In genomic region chr13:95100525-95101121, GRCh38 we compare ENCODE assay signal across 11 cellular contexts.
A peak's percentile ranks its signal among the peaks of the same experiment; 100 is the strongest.
DNase-seq lines count a peak whose midpoint lies in the region; ATAC-seq and TF ChIP-seq lines count a peak whose summit lies in the region.
"Had no signal": no experiment of that assay in that cellular context is flagged by ENCODE, and none has a peak within 500 bp of the region (broad histone marks: within the 10 kb centered on the region; RNA-seq: fewer than 3 reads in every experiment).

No MANE protein-coding gene starts in this region.

- POLR2A ChIA-PET in activated CD4-positive, alpha-beta T cell treated with anti-CD3 and anti-CD28 coated beads for 36 hours (lab: Charles Lee), result no interaction called here
- POLR2A ChIA-PET in PC-9 (lab: Charles Lee; ENCODE audit: unreplicated experiment), result no interaction called here

- WGBS in endodermal cell (ENCODE audit: insufficient coverage in 1 of 2, insufficient read length in 1 of 2), 2 experiments, result 70 to 85% methylated on average over 6 of the region's 6 CpGs

- H3K4me2 ChIP-seq in PC-9, result no peak overlapping the region

- no peak overlapping the region for H3K9ac ChIP-seq in endodermal cell (ENCODE audit: extremely low read depth, low read length, poor library complexity, severe bottlenecking)

- no peaks in the 10 kb centered on the region for H3K27me3 Mint-ChIP-seq in activated CD4-positive, alpha-beta T cell treated with anti-CD3 and anti-CD28 coated beads for 36 hours
- H3K27me3 Mint-ChIP-seq in activated CD4-positive, alpha-beta T cell treated with anti-CD3 and anti-CD28 coated beads, Interleukin-2, amount 10 ng/mL, durations not matched to agents 24 days and 14 days, result no peaks in the 10 kb centered on the region
- no peaks in the 10 kb centered on the region for H3K27me3 Mint-ChIP-seq in endodermal cell (ENCODE audit: insufficient read depth)

- intact Hi-C loops in activated CD4-positive, alpha-beta T cell treated with anti-CD3 and anti-CD28 coated beads for 36 hours (cut with DNase I, micrococcal nuclease), result no loop called here
- intact Hi-C loops in activated CD4-positive, alpha-beta T cell treated with anti-CD3 and anti-CD28 coated beads, Interleukin-2, amount 10 ng/mL, durations not matched to agents 24 days and 14 days (cut with micrococcal nuclease), result no loop called here
- intact Hi-C loops in PC-9 (cut with micrococcal nuclease; ENCODE audit: unreplicated experiment), result no loop called here

- TF ChIP-seq CTCF in PC-9 (conservative IDR thresholded peaks at IDR 0.05) (no peak), endodermal cell (conservative IDR thresholded peaks at IDR 0.05) (no peak), GM13976 (IDR thresholded peaks at IDR 0.05; ENCODE audit: borderline replicate concordance, control extremely low read depth, extremely low read depth, insufficient read depth, missing control alignments) (no peak)

- peaks cover 43% of the 10 kb centered on the region for H3K36me3 Mint-ChIP-seq in activated CD4-positive, alpha-beta T cell treated with anti-CD3 and anti-CD28 coated beads for 36 hours (ENCODE audit: low read depth)
- peaks cover 17% of the 10 kb centered on the region for H3K36me3 Mint-ChIP-seq in activated CD4-positive, alpha-beta T cell treated with anti-CD3 and anti-CD28 coated beads, Interleukin-2, amount 10 ng/mL, durations not matched to agents 24 days and 14 days (ENCODE audit: low read depth)
- peaks cover 78% of the 10 kb centered on the region for H3K36me3 Mint-ChIP-seq in endodermal cell (ENCODE audit: low read depth)

- peaks cover 7% of the 10 kb centered on the region; the same call in 1 of the 2 replicates for H3K4me1 ChIP-seq in PC-9 (replicated peaks; ENCODE audit: insufficient read depth)
- H3K4me1 ChIP-seq in endodermal cell (ENCODE audit: control insufficient read depth, insufficient read depth, low read length), result no peaks in the 10 kb centered on the region
- H3K4me1 ChIP-seq: upper lobe of left lung had no signal

- H3F3A ChIP-seq in PC-9 (ENCODE audit: insufficient read depth, low read depth), result peaks cover 8% of the 10 kb centered on the region; the same call in 1 of the 2 replicates

- H3K9me3 ChIP-seq in PC-9 (ENCODE audit: insufficient read depth, low read depth) (no peaks in the 10 kb centered on the region; the same call in 1 of the 2 replicates), endodermal cell (ENCODE audit: control insufficient read depth, low read length) (peaks cover 50% of the 10 kb centered on the region)
- H3K9me3 ChIP-seq: upper lobe of left lung had no signal

- H3K4me3 Mint-ChIP-seq in activated CD4-positive, alpha-beta T cell treated with anti-CD3 and anti-CD28 coated beads for 36 hours, result no peak overlapping the region
- H3K4me3 Mint-ChIP-seq in activated CD4-positive, alpha-beta T cell treated with anti-CD3 and anti-CD28 coated beads, Interleukin-2, amount 10 ng/mL, durations not matched to agents 24 days and 14 days, result no peak overlapping the region
- no peak overlapping the region for H3K4me3 Mint-ChIP-seq in endodermal cell

- H4K20me1 ChIP-seq in PC-9 (ENCODE audit: insufficient read depth), result no peaks in the 10 kb centered on the region

- in situ Hi-C loops in GM13976 (cut with MboI; ENCODE audit: low sequenced_read_pairs, unreplicated experiment), result no loop called here

- peak; percentile 74 for ATAC-seq in activated CD4-positive, alpha-beta T cell treated with anti-CD3 and anti-CD28 coated beads for 36 hours

- H3K27ac ChIP-seq in PC-9 (0 out of 2 replicates have a peak overlapping the region, but pooled peaks have one; percentile 3), endodermal cell (ENCODE audit: low read depth, low read length) (peak overlapping the region; percentile 89)
- H3K27ac ChIP-seq: upper lobe of left lung had no signal

- H3K79me2 ChIP-seq in PC-9 (ENCODE audit: low read depth), result no peaks in the 10 kb centered on the region

- H3K36me3 ChIP-seq in PC-9 (ENCODE audit: low read depth), result no peaks in the 10 kb centered on the region
- peaks cover 74% of the 10 kb centered on the region for H3K36me3 ChIP-seq in endodermal cell (ENCODE audit: control insufficient read depth, insufficient read depth, low read length)

- no TSS peak for BruUV-seq in PC-9 (replicated peaks; lab: Mats Ljungman, UMichigan)

- H3K27me3 ChIP-seq in PC-9 (ENCODE audit: insufficient read depth, low read depth) (no peaks in the 10 kb centered on the region), endodermal cell (ENCODE audit: control insufficient read depth, insufficient read depth, low read length, poor library complexity, severe bottlenecking) (no peaks in the 10 kb centered on the region)
- H3K27me3 ChIP-seq: upper lobe of left lung had no signal

- H3K4me3 ChIP-seq in PC-9 (no peak overlapping the region), endodermal cell (ENCODE audit: low read length) (no peak overlapping the region), skeletal muscle cell (ENCODE audit: low read depth, low read length) (no peak overlapping the region)
- H3K4me3 ChIP-seq: upper lobe of left lung had no signal

- peaks cover 2% of the 10 kb centered on the region for H3K4me1 Mint-ChIP-seq in activated CD4-positive, alpha-beta T cell treated with anti-CD3 and anti-CD28 coated beads for 36 hours
- H3K4me1 Mint-ChIP-seq in activated CD4-positive, alpha-beta T cell treated with anti-CD3 and anti-CD28 coated beads, Interleukin-2, amount 10 ng/mL, durations not matched to agents 24 days and 14 days, result no peaks in the 10 kb centered on the region
- no peaks in the 10 kb centered on the region for H3K4me1 Mint-ChIP-seq in endodermal cell

- H2AFZ ChIP-seq in PC-9, result no peak overlapping the region

- H3K9me2 ChIP-seq in PC-9 (ENCODE audit: insufficient read depth), result no peaks in the 10 kb centered on the region

- H3K9me3 Mint-ChIP-seq in activated CD4-positive, alpha-beta T cell treated with anti-CD3 and anti-CD28 coated beads for 36 hours (ENCODE audit: low read depth), result peaks cover 16% of the 10 kb centered on the region
- peaks cover 7% of the 10 kb centered on the region for H3K9me3 Mint-ChIP-seq in activated CD4-positive, alpha-beta T cell treated with anti-CD3 and anti-CD28 coated beads, Interleukin-2, amount 10 ng/mL, durations not matched to agents 24 days and 14 days
- peaks cover 34% of the 10 kb centered on the region for H3K9me3 Mint-ChIP-seq in endodermal cell

- no peak for DNase-seq in activated CD4-positive, alpha-beta T cell treated with anti-CD3 and anti-CD28 coated beads for 36 hours
- DNase-seq in activated CD4-positive, alpha-beta T cell treated with anti-CD3 and anti-CD28 coated beads, Interleukin-2, amount 10 ng/mL, durations not matched to agents 24 days and 14 days, result no peak
- DNase-seq in PC-9 (peak in 1 of 2 experiments; percentile 69), endodermal cell (no peak), skeletal muscle cell (ENCODE audit: low read depth) (peak; percentile 77), GM13976 (ENCODE audit: low spot score) (no peak), GOT3 (lab: John Stamatoyannopoulos, UW) (no peak), NCI-H82 treated with DMSO at 0.1 percent for 48 hours (lab: John Stamatoyannopoulos, UW; ENCODE audit: unreplicated experiment) (no peak)
- DNase-seq: activated effector memory CD4-positive, alpha-beta T cell treated with anti-CD3 and anti-CD28 coated beads, Interleukin-2, amount 50 U/mL, for 16 hours; occipital lobe; upper lobe of left lung had no signal

- CTCF ChIA-PET in activated CD4-positive, alpha-beta T cell treated with anti-CD3 and anti-CD28 coated beads for 36 hours (lab: Charles Lee), result no interaction called here
- CTCF ChIA-PET in PC-9 (lab: Charles Lee), result no interaction called here

- H3K27ac Mint-ChIP-seq in activated CD4-positive, alpha-beta T cell treated with anti-CD3 and anti-CD28 coated beads for 36 hours, result no peak overlapping the region
- no peak overlapping the region for H3K27ac Mint-ChIP-seq in activated CD4-positive, alpha-beta T cell treated with anti-CD3 and anti-CD28 coated beads, Interleukin-2, amount 10 ng/mL, durations not matched to agents 24 days and 14 days
- no peak overlapping the region for H3K27ac Mint-ChIP-seq in endodermal cell
